In genomic region chr11:128968916-128969315, GRCh38 we compare ENCODE assay signal across 2 cellular contexts.
TF ChIP-seq lines count a peak whose summit lies in the region.

No MANE protein-coding gene starts in this region.

TF ChIP-seq in GM23338, 12 proteins besides CTCF, POLR2A, EP300 and RAD21:
- no peak for TF ChIP-seq POLR2AphosphoS5 (IDR thresholded peaks at IDR 0.05; ENCODE audit: low read depth)
- TF ChIP-seq STAT1 (IDR thresholded peaks at IDR 0.05; ENCODE audit: unreplicated experiment) = no peak
- TF ChIP-seq ZNF114 (CRISPR knock-in tag; IDR thresholded peaks at IDR 0.05) = no peak
- TF ChIP-seq ZNF331 (CRISPR knock-in tag; IDR thresholded peaks at IDR 0.05; ENCODE audit: low read depth) = no peak
- TF ChIP-seq CREB1 (CRISPR knock-in tag; IDR thresholded peaks at IDR 0.05; ENCODE audit: low read depth) = no peak
- TF ChIP-seq EZH2phosphoT487 (IDR thresholded peaks at IDR 0.05; ENCODE audit: unreplicated experiment) = no peak
- TF ChIP-seq, protein P1, sequence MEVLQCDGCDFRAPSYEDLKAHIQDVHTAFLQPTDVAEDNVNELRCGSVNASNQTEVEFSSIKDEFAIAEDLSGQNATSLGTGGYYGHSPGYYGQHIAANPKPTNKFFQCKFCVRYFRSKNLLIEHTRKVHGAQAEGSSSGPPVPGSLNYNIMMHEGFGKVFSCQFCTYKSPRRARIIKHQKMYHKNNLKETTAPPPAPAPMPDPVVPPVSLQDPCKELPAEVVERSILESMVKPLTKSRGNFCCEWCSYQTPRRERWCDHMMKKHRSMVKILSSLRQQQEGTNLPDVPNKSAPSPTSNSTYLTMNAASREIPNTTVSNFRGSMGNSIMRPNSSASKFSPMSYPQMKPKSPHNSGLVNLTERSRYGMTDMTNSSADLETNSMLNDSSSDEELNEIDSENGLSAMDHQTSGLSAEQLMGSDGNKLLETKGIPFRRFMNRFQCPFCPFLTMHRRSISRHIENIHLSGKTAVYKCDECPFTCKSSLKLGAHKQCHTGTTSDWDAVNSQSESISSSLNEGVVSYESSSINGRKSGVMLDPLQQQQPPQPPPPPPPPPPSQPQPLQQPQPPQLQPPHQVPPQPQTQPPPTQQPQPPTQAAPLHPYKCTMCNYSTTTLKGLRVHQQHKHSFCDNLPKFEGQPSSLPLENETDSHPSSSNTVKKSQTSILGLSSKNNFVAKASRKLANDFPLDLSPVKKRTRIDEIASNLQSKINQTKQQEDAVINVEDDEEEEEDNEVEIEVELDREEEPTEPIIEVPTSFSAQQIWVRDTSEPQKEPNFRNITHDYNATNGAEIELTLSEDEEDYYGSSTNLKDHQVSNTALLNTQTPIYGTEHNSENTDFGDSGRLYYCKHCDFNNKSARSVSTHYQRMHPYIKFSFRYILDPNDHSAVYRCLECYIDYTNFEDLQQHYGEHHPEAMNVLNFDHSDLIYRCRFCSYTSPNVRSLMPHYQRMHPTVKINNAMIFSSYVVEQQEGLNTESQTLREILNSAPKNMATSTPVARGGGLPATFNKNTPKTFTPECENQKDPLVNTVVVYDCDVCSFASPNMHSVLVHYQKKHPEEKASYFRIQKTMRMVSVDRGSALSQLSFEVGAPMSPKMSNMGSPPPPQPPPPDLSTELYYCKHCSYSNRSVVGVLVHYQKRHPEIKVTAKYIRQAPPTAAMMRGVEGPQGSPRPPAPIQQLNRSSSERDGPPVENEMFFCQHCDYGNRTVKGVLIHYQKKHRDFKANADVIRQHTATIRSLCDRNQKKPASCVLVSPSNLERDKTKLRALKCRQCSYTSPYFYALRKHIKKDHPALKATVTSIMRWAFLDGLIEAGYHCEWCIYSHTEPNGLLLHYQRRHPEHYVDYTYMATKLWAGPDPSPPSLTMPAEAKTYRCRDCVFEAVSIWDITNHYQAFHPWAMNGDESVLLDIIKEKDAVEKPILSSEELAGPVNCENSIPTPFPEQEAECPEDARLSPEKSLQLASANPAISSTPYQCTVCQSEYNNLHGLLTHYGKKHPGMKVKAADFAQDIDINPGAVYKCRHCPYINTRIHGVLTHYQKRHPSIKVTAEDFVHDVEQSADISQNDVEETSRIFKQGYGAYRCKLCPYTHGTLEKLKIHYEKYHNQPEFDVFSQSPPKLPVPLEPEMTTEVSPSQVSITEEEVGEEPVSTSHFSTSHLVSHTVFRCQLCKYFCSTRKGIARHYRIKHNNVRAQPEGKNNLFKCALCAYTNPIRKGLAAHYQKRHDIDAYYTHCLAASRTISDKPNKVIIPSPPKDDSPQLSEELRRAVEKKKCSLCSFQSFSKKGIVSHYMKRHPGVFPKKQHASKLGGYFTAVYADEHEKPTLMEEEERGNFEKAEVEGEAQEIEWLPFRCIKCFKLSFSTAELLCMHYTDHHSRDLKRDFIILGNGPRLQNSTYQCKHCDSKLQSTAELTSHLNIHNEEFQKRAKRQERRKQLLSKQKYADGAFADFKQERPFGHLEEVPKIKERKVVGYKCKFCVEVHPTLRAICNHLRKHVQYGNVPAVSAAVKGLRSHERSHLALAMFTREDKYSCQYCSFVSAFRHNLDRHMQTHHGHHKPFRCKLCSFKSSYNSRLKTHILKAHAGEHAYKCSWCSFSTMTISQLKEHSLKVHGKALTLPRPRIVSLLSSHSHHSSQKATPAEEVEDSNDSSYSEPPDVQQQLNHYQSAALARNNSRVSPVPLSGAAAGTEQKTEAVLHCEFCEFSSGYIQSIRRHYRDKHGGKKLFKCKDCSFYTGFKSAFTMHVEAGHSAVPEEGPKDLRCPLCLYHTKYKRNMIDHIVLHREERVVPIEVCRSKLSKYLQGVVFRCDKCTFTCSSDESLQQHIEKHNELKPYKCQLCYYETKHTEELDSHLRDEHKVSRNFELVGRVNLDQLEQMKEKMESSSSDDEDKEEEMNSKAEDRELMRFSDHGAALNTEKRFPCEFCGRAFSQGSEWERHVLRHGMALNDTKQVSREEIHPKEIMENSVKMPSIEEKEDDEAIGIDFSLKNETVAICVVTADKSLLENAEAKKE (CRISPR knock-in tag; IDR thresholded peaks at IDR 0.05) = no peak
- TF ChIP-seq REST (IDR thresholded peaks at IDR 0.05; ENCODE audit: unreplicated experiment) = no peak
- TF ChIP-seq NANOG (IDR thresholded peaks at IDR 0.05; ENCODE audit: borderline replicate concordance) = no peak
- TF ChIP-seq ETS1 (IDR thresholded peaks at IDR 0.05) = no peak
- TF ChIP-seq JUNB (IDR thresholded peaks at IDR 0.05; ENCODE audit: unreplicated experiment) = no peak
- no peak for TF ChIP-seq EZH2 (IDR thresholded peaks at IDR 0.05; ENCODE audit: low read depth, unreplicated experiment)

TF ChIP-seq in GM12878, 131 proteins besides CTCF, POLR2A, EP300 and RAD21:
- TF ChIP-seq, protein P2, sequence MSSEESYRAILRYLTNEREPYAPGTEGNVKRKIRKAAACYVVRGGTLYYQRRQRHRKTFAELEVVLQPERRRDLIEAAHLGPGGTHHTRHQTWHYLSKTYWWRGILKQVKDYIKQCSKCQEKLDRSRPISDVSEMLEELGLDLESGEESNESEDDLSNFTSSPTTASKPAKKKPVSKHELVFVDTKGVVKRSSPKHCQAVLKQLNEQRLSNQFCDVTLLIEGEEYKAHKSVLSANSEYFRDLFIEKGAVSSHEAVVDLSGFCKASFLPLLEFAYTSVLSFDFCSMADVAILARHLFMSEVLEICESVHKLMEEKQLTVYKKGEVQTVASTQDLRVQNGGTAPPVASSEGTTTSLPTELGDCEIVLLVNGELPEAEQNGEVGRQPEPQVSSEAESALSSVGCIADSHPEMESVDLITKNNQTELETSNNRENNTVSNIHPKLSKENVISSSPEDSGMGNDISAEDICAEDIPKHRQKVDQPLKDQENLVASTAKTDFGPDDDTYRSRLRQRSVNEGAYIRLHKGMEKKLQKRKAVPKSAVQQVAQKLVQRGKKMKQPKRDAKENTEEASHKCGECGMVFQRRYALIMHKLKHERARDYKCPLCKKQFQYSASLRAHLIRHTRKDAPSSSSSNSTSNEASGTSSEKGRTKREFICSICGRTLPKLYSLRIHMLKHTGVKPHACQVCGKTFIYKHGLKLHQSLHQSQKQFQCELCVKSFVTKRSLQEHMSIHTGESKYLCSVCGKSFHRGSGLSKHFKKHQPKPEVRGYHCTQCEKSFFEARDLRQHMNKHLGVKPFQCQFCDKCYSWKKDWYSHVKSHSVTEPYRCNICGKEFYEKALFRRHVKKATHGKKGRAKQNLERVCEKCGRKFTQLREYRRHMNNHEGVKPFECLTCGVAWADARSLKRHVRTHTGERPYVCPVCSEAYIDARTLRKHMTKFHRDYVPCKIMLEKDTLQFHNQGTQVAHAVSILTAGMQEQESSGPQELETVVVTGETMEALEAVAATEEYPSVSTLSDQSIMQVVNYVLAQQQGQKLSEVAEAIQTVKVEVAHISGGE (CRISPR knock-in tag; IDR thresholded peaks at IDR 0.05) = no peak
- TF ChIP-seq NFIC (IDR thresholded peaks at IDR 0.05; ENCODE audit: low read depth, low read length) (no peak), NFXL1 (IDR thresholded peaks at IDR 0.05; ENCODE audit: borderline replicate concordance) (no peak), ZNF384 (IDR thresholded peaks at IDR 0.05; ENCODE audit: borderline replicate concordance, low read depth, low read length) (no peak), RCOR1 (conservative IDR thresholded peaks at IDR 0.05; ENCODE audit: low read depth, low read length) (no peak), STAT1 (conservative IDR thresholded peaks at IDR 0.05) (no peak), PRDM15 (CRISPR knock-in tag; IDR thresholded peaks at IDR 0.05) (no peak), TCF12 (IDR thresholded peaks at IDR 0.05; ENCODE audit: low read depth, low read length) (no peak), SIN3A (IDR thresholded peaks at IDR 0.05; ENCODE audit: low read depth, low read length) (no peak), IKZF2 (IDR thresholded peaks at IDR 0.05) (no peak), RUNX3 (IDR thresholded peaks at IDR 0.05; ENCODE audit: low read length) (no peak), SP1 (IDR thresholded peaks at IDR 0.05; ENCODE audit: low read depth, low read length) (no peak), CUX1 (IDR thresholded peaks at IDR 0.05; ENCODE audit: insufficient replicate concordance, low read depth, low read length) (no peak), JUND (IDR thresholded peaks at IDR 0.05; ENCODE audit: low read depth, low read length) (no peak), SKIL (IDR thresholded peaks at IDR 0.05; ENCODE audit: low read depth, poor library complexity, severe bottlenecking) (no peak), BRCA1 (IDR thresholded peaks at IDR 0.05; ENCODE audit: low read depth, low read length) (no peak)
- TF ChIP-seq, protein P3, sequence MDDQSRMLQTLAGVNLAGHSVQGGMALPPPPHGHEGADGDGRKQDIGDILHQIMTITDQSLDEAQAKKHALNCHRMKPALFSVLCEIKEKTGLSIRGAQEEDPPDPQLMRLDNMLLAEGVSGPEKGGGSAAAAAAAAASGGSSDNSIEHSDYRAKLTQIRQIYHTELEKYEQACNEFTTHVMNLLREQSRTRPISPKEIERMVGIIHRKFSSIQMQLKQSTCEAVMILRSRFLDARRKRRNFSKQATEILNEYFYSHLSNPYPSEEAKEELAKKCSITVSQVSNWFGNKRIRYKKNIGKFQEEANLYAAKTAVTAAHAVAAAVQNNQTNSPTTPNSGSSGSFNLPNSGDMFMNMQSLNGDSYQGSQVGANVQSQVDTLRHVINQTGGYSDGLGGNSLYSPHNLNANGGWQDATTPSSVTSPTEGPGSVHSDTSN (IDR thresholded peaks at IDR 0.05; ENCODE audit: insufficient replicate concordance, low read depth, low read length) = no peak
